Comparison of ENCODE assay signal across 25 cellular contexts in genomic region chr2:54859416-54859815, GRCh38.
"Had no signal": no experiment of that assay in that cellular context is flagged by ENCODE, and none has a peak within 500 bp of the region (broad histone marks: within the 10 kb centered on the region; RNA-seq: fewer than 3 reads in every experiment).

No MANE protein-coding gene starts in this region.

- H3K9me3 ChIP-seq: body of pancreas, colonic mucosa, gastroesophageal sphincter, ovary, tibial nerve, uterus had no signal

- H3K36me3 Mint-ChIP-seq: activated naive CD8-positive, alpha-beta T cell treated with anti-CD3 and anti-CD28 coated beads, Interleukin-2, amount 10 ng/mL, durations not matched to agents 7 days and 5 days; immature natural killer cell; naive B cell had no signal

- H3K27ac ChIP-seq: body of pancreas, colonic mucosa, gastroesophageal sphincter, heart right ventricle, left ventricle myocardium inferior, ovary, sigmoid colon, tibial nerve, uterus had no signal

- H3K4me3 ChIP-seq: body of pancreas, colonic mucosa, gastroesophageal sphincter, heart right ventricle, left ventricle myocardium inferior, ovary, sigmoid colon, tibial nerve, uterus had no signal

- H3K4me1 Mint-ChIP-seq: activated naive CD8-positive, alpha-beta T cell treated with anti-CD3 and anti-CD28 coated beads, Interleukin-2, amount 10 ng/mL, durations not matched to agents 7 days and 5 days; activated T-helper 17 cell treated with anti-CD3 and anti-CD28 coated beads, Interleukin-2, amount 50 U/mL, for 72 hours; immature natural killer cell; naive B cell; neural crest cell had no signal

- H3K27me3 ChIP-seq: body of pancreas, colonic mucosa, gastroesophageal sphincter, heart right ventricle, ovary, sigmoid colon, tibial nerve, uterus had no signal

- DNase-seq: activated CD4-positive, alpha-beta T cell treated with anti-CD3 and anti-CD28 coated beads for 48 hours; activated CD4-positive, CD25-positive, alpha-beta regulatory T cell; activated CD8-positive, alpha-beta T cell treated with anti-CD3 and anti-CD28 coated beads for 36 hours; activated naive CD4-positive, alpha-beta T cell; activated naive CD8-positive, alpha-beta T cell treated with anti-CD3 and anti-CD28 coated beads, Interleukin-2, amount 10 ng/mL, durations not matched to agents 7 days and 5 days; activated T-cell treated with anti-CD3 and anti-CD28 coated beads, Interleukin-2, amount 50 U/mL, for 1 hour; body of pancreas; colonic mucosa; heart right ventricle; immature natural killer cell; kidney glomerular epithelial cell; left ventricle myocardium inferior; mammary epithelial cell; naive B cell; ovary; sigmoid colon; stimulated activated CD8-positive, alpha-beta memory T cell treated with anti-CD3 and anti-CD28 coated beads, Interleukin-4, amount 100 ng/mL, for 48 hours; stimulated activated naive CD4-positive, alpha-beta T cell treated with Interleukin-2 at 50 U/mL for 16 hours; T-helper 1 cell; T-helper 9 cell; uterus had no signal

- H3K36me3 ChIP-seq: colonic mucosa, gastroesophageal sphincter, heart right ventricle, left ventricle myocardium inferior, ovary, sigmoid colon, tibial nerve, uterus had no signal

- H3K27ac Mint-ChIP-seq: activated CD8-positive, alpha-beta T cell treated with anti-CD3 and anti-CD28 coated beads for 36 hours; activated naive CD8-positive, alpha-beta T cell treated with anti-CD3 and anti-CD28 coated beads, Interleukin-2, amount 10 ng/mL, durations not matched to agents 7 days and 5 days; activated T-helper 17 cell treated with anti-CD3 and anti-CD28 coated beads, Interleukin-2, amount 50 U/mL, for 72 hours; immature natural killer cell; naive B cell had no signal

- H3K27me3 Mint-ChIP-seq: activated CD8-positive, alpha-beta T cell treated with anti-CD3 and anti-CD28 coated beads for 36 hours; activated naive CD8-positive, alpha-beta T cell treated with anti-CD3 and anti-CD28 coated beads, Interleukin-2, amount 10 ng/mL, durations not matched to agents 7 days and 5 days; activated T-helper 17 cell treated with anti-CD3 and anti-CD28 coated beads, Interleukin-2, amount 50 U/mL, for 72 hours; naive B cell had no signal

- H3K4me3 Mint-ChIP-seq: activated CD8-positive, alpha-beta T cell treated with anti-CD3 and anti-CD28 coated beads for 36 hours; activated naive CD8-positive, alpha-beta T cell treated with anti-CD3 and anti-CD28 coated beads, Interleukin-2, amount 10 ng/mL, durations not matched to agents 7 days and 5 days; activated T-helper 17 cell treated with anti-CD3 and anti-CD28 coated beads, Interleukin-2, amount 50 U/mL, for 72 hours; immature natural killer cell; naive B cell; neural crest cell had no signal

- H3K4me1 ChIP-seq: body of pancreas, colonic mucosa, gastroesophageal sphincter, heart right ventricle, left ventricle myocardium inferior, sigmoid colon, tibial nerve, uterus had no signal

- ATAC-seq: activated CD8-positive, alpha-beta T cell treated with anti-CD3 and anti-CD28 coated beads for 36 hours; activated T-helper 17 cell treated with anti-CD3 and anti-CD28 coated beads, Interleukin-2, amount 50 U/mL, for 72 hours; body of pancreas; gastroesophageal sphincter; heart right ventricle had no signal

- H3K9me3 Mint-ChIP-seq: activated CD8-positive, alpha-beta T cell treated with anti-CD3 and anti-CD28 coated beads for 36 hours; activated T-helper 17 cell treated with anti-CD3 and anti-CD28 coated beads, Interleukin-2, amount 50 U/mL, for 72 hours; immature natural killer cell; neural crest cell had no signal
